In the genomic region with DNA sequence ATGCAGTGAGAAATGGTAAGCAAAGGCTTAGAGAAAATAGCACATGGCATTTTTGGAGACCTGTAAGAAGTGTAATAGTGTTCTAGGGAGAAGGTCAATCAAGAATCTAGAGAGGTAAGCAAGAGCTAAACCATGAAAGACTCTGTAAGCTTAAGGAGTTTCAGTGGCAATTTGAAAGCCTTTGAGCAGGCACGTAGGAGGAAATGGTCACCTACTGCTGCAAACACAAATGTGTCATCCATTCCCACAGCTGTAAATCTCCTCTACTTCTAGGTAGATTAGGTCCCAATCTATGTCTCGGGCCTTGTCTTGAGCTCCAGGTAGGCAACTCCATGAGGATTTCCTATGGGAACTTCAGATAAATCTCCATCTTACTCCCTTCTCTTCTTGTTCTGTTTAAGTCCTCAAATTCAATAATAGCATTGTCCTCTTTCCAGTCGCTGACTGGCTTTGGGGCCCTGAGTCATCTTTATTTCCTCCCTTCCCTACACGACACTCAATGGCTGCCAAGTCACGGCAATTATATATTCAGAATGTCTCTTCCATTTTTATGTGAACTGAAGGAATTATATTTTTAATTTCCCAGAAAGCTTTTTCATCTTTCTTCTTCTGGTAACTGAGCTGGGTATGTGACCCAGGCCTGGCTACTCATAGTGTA, we compare ENCODE assay signal across 1 cellular context.
TF ChIP-seq lines count a peak whose summit lies in the region.

No MANE protein-coding gene starts in this region.

TF ChIP-seq in GM23338, 12 proteins besides CTCF, POLR2A, EP300 and RAD21 (continued from another document):
- TF ChIP-seq REST (IDR thresholded peaks at IDR 0.05; ENCODE audit: unreplicated experiment) (no peak), JUNB (IDR thresholded peaks at IDR 0.05; ENCODE audit: unreplicated experiment) (no peak), NANOG (IDR thresholded peaks at IDR 0.05; ENCODE audit: borderline replicate concordance) (no peak), EZH2 (IDR thresholded peaks at IDR 0.05; ENCODE audit: low read depth, unreplicated experiment) (no peak), CREB1 (CRISPR knock-in tag; IDR thresholded peaks at IDR 0.05; ENCODE audit: low read depth) (no peak)
- TF ChIP-seq, protein P1, sequence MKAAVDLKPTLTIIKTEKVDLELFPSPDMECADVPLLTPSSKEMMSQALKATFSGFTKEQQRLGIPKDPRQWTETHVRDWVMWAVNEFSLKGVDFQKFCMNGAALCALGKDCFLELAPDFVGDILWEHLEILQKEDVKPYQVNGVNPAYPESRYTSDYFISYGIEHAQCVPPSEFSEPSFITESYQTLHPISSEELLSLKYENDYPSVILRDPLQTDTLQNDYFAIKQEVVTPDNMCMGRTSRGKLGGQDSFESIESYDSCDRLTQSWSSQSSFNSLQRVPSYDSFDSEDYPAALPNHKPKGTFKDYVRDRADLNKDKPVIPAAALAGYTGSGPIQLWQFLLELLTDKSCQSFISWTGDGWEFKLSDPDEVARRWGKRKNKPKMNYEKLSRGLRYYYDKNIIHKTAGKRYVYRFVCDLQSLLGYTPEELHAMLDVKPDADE (IDR thresholded peaks at IDR 0.05): no peak
